Comparison of ENCODE assay signal across 17 cellular contexts in genomic region chr1:228770779-228771223, GRCh38. TPM values are rescaled to one million over a fixed set of nuclear protein-coding genes. Genes with fewer than 3 reads are reported as not detected.
DNase-seq lines count a peak whose midpoint lies in the region; ATAC-seq and TF ChIP-seq lines count a peak whose summit lies in the region.
"Had no signal": no experiment of that assay in that cellular context is flagged by ENCODE, and none has a peak within 500 bp of the region (broad histone marks: within the 10 kb centered on the region; RNA-seq: fewer than 3 reads in every experiment).

No MANE protein-coding gene starts in this region.

- peaks cover 0 to 8% (median 0%) of the 10 kb centered on the region in 4 donors for H3K4me1 ChIP-seq in right lobe of liver
- H3K4me1 ChIP-seq: gastroesophageal sphincter, psoas muscle had no signal

- H3K27me3 ChIP-seq in right lobe of liver: no peaks in the 10 kb centered on the region
- H3K27me3 ChIP-seq: gastroesophageal sphincter, neutrophil had no signal

- TF ChIP-seq CTCF in right lobe of liver (IDR thresholded peaks at IDR 0.05): no peak

- no peak overlapping the region for H3K27ac ChIP-seq in right lobe of liver
- H3K27ac ChIP-seq: gastroesophageal sphincter, neutrophil, psoas muscle had no signal

- H3K4me3 ChIP-seq in right lobe of liver: no peak overlapping the region
- H3K4me3 ChIP-seq: gastroesophageal sphincter, psoas muscle had no signal

- DNase-seq in NCI-H1694 treated with DMSO at 0.1 percent for 48 hours (lab: John Stamatoyannopoulos, UW): peak; percentile 62
- DNase-seq in NCI-H1694 (lab: John Stamatoyannopoulos, UW): no peak
- DNase-seq in NCI-H1092 treated with DMSO at 0.1 percent for 48 hours (lab: John Stamatoyannopoulos, UW): peak; percentile 81
- DNase-seq in NCI-H2227 treated with DMSO at 0.1 percent for 48 hours (lab: John Stamatoyannopoulos, UW): peak; percentile 71
- DNase-seq in right lobe of liver: peak in 1 of 3 donors; percentile 58
- no peak for DNase-seq in effector CD8-positive, alpha-beta T cell (lab: John Stamatoyannopoulos, UW)
- DNase-seq in germinal center (ENCODE audit: low spot score): no peak
- DNase-seq in stimulated activated CD4-positive, alpha-beta T cell treated with anti-CD3 and anti-CD28 coated beads, Interleukin-2, amount 100 ng/mL, for 24 hours: no peak
- DNase-seq: 8988T; activated CD4-positive, alpha-beta T cell treated with anti-CD3 and anti-CD28 coated beads, Interleukin-2, amount 50 U/mL, for 4 hours; activated naive CD4-positive, alpha-beta T cell treated with anti-CD3 and anti-CD28 coated beads, Interleukin-2, amount 10 ng/mL, durations not matched to agents 7 days and 5 days; hippocampal formation; psoas muscle; stimulated activated CD4-positive, alpha-beta T cell treated with anti-CD3 and anti-CD28 coated beads, Interleukin-15, amount 100 ng/mL, for 24 hours; T-helper 1 cell had no signal

- intact Hi-C loops in right lobe of liver (cut with DNase I): no loop called here

- ATAC-seq in right lobe of liver: peak in 3 of 4 donors; percentile 49 to 63 (median 58)
- ATAC-seq: gastroesophageal sphincter, psoas muscle had no signal

- no peaks in the 10 kb centered on the region for H3K9me3 ChIP-seq in right lobe of liver
- H3K9me3 ChIP-seq: gastroesophageal sphincter, neutrophil, psoas muscle had no signal

- no peak for TF ChIP-seq POLR2A in right lobe of liver (IDR thresholded peaks at IDR 0.05)

- WGBS in right lobe of liver (ENCODE audit: insufficient coverage, low coverage, low lambda C conversion rate, missing lambda C conversion rate): 33% methylated on average over 5 of the region's 5 CpGs

- no peaks in the 10 kb centered on the region for H3K36me3 ChIP-seq in right lobe of liver
- H3K36me3 ChIP-seq: gastroesophageal sphincter, neutrophil had no signal

RNA-seq across cellular contexts. Expression of gene RHOU, which starts 35.5 kb away (rescaled TPM):
- total RNA-seq in right lobe of liver: 10 to 100 TPM; 16.6 to 22.2 (median 19.6) TPM

Comparison
In these comparisons a context has a peak if more than half of its experiments do, and no peak if none do; other contexts are left out.
1. DNase-seq: peak in NCI-H1694 treated with DMSO at 0.1 percent for 48 hours (single experiment), NCI-H1092 treated with DMSO at 0.1 percent for 48 hours (single experiment) and NCI-H2227 treated with DMSO at 0.1 percent for 48 hours (single experiment); none in NCI-H1694 (single experiment), effector CD8-positive, alpha-beta T cell (single experiment), germinal center (single experiment) and stimulated activated CD4-positive, alpha-beta T cell treated with anti-CD3 and anti-CD28 coated beads, Interleukin-2, amount 100 ng/mL, for 24 hours (0 of 2).